Comparison of ENCODE assay signal across 9 cellular contexts in genomic region chr14:79278286-79278797, GRCh38.
DNase-seq lines count a peak whose midpoint lies in the region; ATAC-seq and TF ChIP-seq lines count a peak whose summit lies in the region.
"Had no signal": no experiment of that assay in that cellular context is flagged by ENCODE, and none has a peak within 500 bp of the region (broad histone marks: within the 10 kb centered on the region; RNA-seq: fewer than 3 reads in every experiment).

No MANE protein-coding gene starts in this region.

- H3K9me3 Mint-ChIP-seq in nephron progenitor cell: no peaks in the 10 kb centered on the region
- H3K9me3 Mint-ChIP-seq: activated naive CD8-positive, alpha-beta T cell treated with anti-CD3 and anti-CD28 coated beads for 36 hours had no signal

- H3K4me1 Mint-ChIP-seq in nephron progenitor cell: peaks cover 62% of the 10 kb centered on the region
- H3K4me1 Mint-ChIP-seq: activated naive CD8-positive, alpha-beta T cell treated with anti-CD3 and anti-CD28 coated beads for 36 hours had no signal

- 29 to 60% methylated on average over 4 to 11 of the region's 18 CpGs for WGBS in esophagus squamous epithelium, 2 donors

- H3K27ac ChIP-seq in esophagus squamous epithelium (peak overlapping the region in 2 of 4 donors; percentile 14 to 37), vagina (no peak overlapping the region)

- H3K4me3 ChIP-seq in esophagus squamous epithelium (peak overlapping the region; percentile 30 to 69 (median 54)), vagina (peak overlapping the region; percentile 47 to 56)

- H3K36me3 Mint-ChIP-seq in nephron progenitor cell (ENCODE audit: low read depth): no peaks in the 10 kb centered on the region
- H3K36me3 Mint-ChIP-seq: activated naive CD8-positive, alpha-beta T cell treated with anti-CD3 and anti-CD28 coated beads for 36 hours had no signal

- peak overlapping the region; percentile 92 for H3K4me3 Mint-ChIP-seq in nephron progenitor cell
- H3K4me3 Mint-ChIP-seq: activated naive CD8-positive, alpha-beta T cell treated with anti-CD3 and anti-CD28 coated beads for 36 hours had no signal

- ATAC-seq in Right ventricle myocardium inferior: no peak
- no peak for ATAC-seq in left ventricle myocardium superior
- ATAC-seq in HG02840 (IDR thresholded peaks at IDR 0.05; ENCODE audit: low FRiP score, unreplicated experiment): no peak

- H3K9me3 ChIP-seq in esophagus squamous epithelium (no peaks in the 10 kb centered on the region), vagina (no peaks in the 10 kb centered on the region)

- intact Hi-C loops in Right ventricle myocardium inferior (cut with DNase I) (no loop called here), left ventricle myocardium superior (cut with micrococcal nuclease) (no loop called here), esophagus squamous epithelium (cut with DNase I) (no loop called here), vagina (cut with DNase I) (no loop called here)

- H3K27me3 Mint-ChIP-seq in nephron progenitor cell (ENCODE audit: low read depth, poor library complexity): peaks cover 38% of the 10 kb centered on the region

- no peak overlapping the region for H3K27ac Mint-ChIP-seq in nephron progenitor cell
- H3K27ac Mint-ChIP-seq: activated naive CD8-positive, alpha-beta T cell treated with anti-CD3 and anti-CD28 coated beads for 36 hours had no signal

- peaks cover 0 to 70% (median 0%) of the 10 kb centered on the region in 4 donors for H3K27me3 ChIP-seq in esophagus squamous epithelium
- no peaks in the 10 kb centered on the region for H3K27me3 ChIP-seq in vagina

- H3K36me3 ChIP-seq in esophagus squamous epithelium (no peaks in the 10 kb centered on the region), vagina (no peaks in the 10 kb centered on the region)

- TF ChIP-seq CTCF in esophagus squamous epithelium (IDR thresholded peaks at IDR 0.05): no peak
- no peak for TF ChIP-seq CTCF in nephron progenitor cell (IDR thresholded peaks at IDR 0.05)
- no peak for TF ChIP-seq CTCF in vagina (IDR thresholded peaks at IDR 0.05)

- H3K4me1 ChIP-seq in esophagus squamous epithelium (peaks cover 4 to 28% (median 9%) of the 10 kb centered on the region in 3 donors), vagina (peaks cover 25% of the 10 kb centered on the region)

- DNase-seq in Right ventricle myocardium inferior (ENCODE audit: missing footprints): peak; percentile 77
- DNase-seq in left ventricle myocardium superior: no peak
- DNase-seq in esophagus squamous epithelium (lab: John Stamatoyannopoulos, UW): no peak
- no peak for DNase-seq in nephron progenitor cell
- no peak for DNase-seq in vagina (ENCODE audit: extremely low spot score in 2 of 2)
- no peak for DNase-seq in NCI-H1092 (lab: John Stamatoyannopoulos, UW)
- no peak for DNase-seq in stimulated activated CD4-positive, alpha-beta T cell treated with anti-CD3 and anti-CD28 coated beads, Interleukin-2, amount 100 ng/mL, for 24 hours
- DNase-seq: activated naive CD8-positive, alpha-beta T cell treated with anti-CD3 and anti-CD28 coated beads for 36 hours had no signal

- TF ChIP-seq POLR2A in esophagus squamous epithelium (IDR thresholded peaks at IDR 0.05) (no peak), vagina (IDR thresholded peaks at IDR 0.05) (no peak)
